Comparison of ENCODE assay signal across 7 cellular contexts in the genomic region with DNA sequence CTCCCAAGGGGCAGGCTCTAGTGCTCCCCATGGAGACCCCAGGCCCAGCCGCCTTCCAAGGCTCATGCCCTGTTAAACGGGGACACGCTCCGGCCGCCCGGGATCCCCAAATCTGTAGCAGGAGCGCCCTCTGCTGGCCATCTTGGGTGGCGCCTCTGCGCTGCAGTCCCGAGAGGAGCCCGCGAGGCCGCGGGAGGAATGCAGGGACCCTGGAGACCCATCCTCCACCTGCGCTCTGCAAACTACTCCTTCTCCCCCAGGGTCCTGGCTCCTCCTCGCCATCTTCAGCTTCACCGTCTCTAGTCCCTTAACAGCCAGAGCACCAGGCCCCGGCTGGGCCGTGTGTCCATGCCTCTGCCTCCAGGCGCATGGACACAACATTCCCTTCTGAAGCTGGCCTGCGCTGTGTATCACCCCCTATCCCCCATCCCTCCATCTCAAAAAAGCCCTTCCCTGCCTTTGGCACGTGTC. TPM values are rescaled to one million over a fixed set of nuclear protein-coding genes. Genes with fewer than 3 reads are reported as not detected.
DNase-seq lines count a peak whose midpoint lies in the region; ATAC-seq, FAIRE-seq and TF ChIP-seq lines count a peak whose summit lies in the region.

No MANE protein-coding gene starts in this region.

- no peak overlapping the region for H2BK5ac ChIP-seq in trophoblast cell (ENCODE audit: low read depth, low read length, poor library complexity)

- 0 to 3% (median 1%) methylated on average over 20 to 22 of the region's 22 CpGs for WGBS in heart left ventricle, 4 donors
- WGBS in trophoblast cell (ENCODE audit: extremely low coverage, insufficient coverage, insufficient read length): no CpG with 5 or more reads among the region's 22 CpGs
- WGBS in tibial nerve, 2 donors: 1 to 2% methylated on average over 21 to 22 of the region's 22 CpGs

- H3K4me2 ChIP-seq in trophoblast cell (ENCODE audit: low read length): peak overlapping the region; percentile 69

- H3K27ac ChIP-seq in heart left ventricle: peak overlapping the region in 2 of 12 donors; percentile 38 to 41
- H3K27ac ChIP-seq in trophoblast cell (ENCODE audit: low read depth, low read length): no peak overlapping the region
- peak overlapping the region; percentile 30 to 82 (median 64) for H3K27ac ChIP-seq in tibial nerve

- H4K8ac ChIP-seq in trophoblast cell (ENCODE audit: low read depth, low read length): peak overlapping the region; percentile 56

- no peak overlapping the region for H3K4ac ChIP-seq in trophoblast cell (ENCODE audit: low read depth, low read length)

- no peak overlapping the region for H2AK5ac ChIP-seq in trophoblast cell (ENCODE audit: low read length)

- DNase-seq in GM12892 (ENCODE audit: insufficient read length) (peak; percentile 90), MV-4-11 (lab: John Stamatoyannopoulos, UW) (peak; percentile 61), T follicular helper cell (ENCODE audit: low read depth) (peak; percentile 77), heart left ventricle (peak; percentile 83 to 95 (median 88)), trophoblast cell (peak; percentile 72 to 89), tibial nerve (ENCODE audit: low spot score in 2 of 2) (peak; percentile 93 to 96)
- peak; percentile 76 for DNase-seq in activated naive CD8-positive, alpha-beta T cell treated with anti-CD3 and anti-CD28 coated beads, Interleukin-2, amount 50 U/mL, for 16 hours (ENCODE audit: low read depth, low spot score)

- peaks cover 3% of the 10 kb centered on the region for H3K79me2 ChIP-seq in trophoblast cell (ENCODE audit: control insufficient read depth, insufficient read depth, low read length, poor library complexity)

- peak overlapping the region in 11 of 12 donors; percentile 2 to 57 (median 45) for H3K4me3 ChIP-seq in heart left ventricle
- no peak overlapping the region for H3K4me3 ChIP-seq in trophoblast cell (ENCODE audit: low read depth, low read length)
- peak overlapping the region; percentile 28 to 50 (median 39) for H3K4me3 ChIP-seq in tibial nerve

- H3K23ac ChIP-seq in trophoblast cell (ENCODE audit: low read length): no peak overlapping the region

- ATAC-seq in heart left ventricle: peak; percentile 70 to 92 (median 86)

- intact Hi-C loops in heart left ventricle (cut with DNase I): loop anchor here (1.0 to 10.0 kb wide), 17 partner anchors 14 to 846 kb away; a partner anchor contains a TSS

- peak overlapping the region; percentile 30 for H3K18ac ChIP-seq in trophoblast cell (ENCODE audit: low read length)

- H3K4me1 ChIP-seq in heart left ventricle (peaks cover 0 to 29% (median 8%) of the 10 kb centered on the region in 12 donors), trophoblast cell (ENCODE audit: control insufficient read depth in 1 of 2, insufficient read depth in 2 of 2, low read length in 2 of 2) (peaks cover 16% of the 10 kb centered on the region in 2 experiments), tibial nerve (peaks cover 0 to 50% (median 17%) of the 10 kb centered on the region in 4 donors)

- no peak overlapping the region for H3K9ac ChIP-seq in trophoblast cell (ENCODE audit: low read length)

- TF ChIP-seq POLR2A in GM12892 (IDR thresholded peaks at IDR 0.05; ENCODE audit: low read depth, low read length) (no peak), heart left ventricle (IDR thresholded peaks at IDR 0.05) (no peak), tibial nerve (IDR thresholded peaks at IDR 0.05) (no peak)

- H4K12ac ChIP-seq in trophoblast cell (ENCODE audit: low read depth, low read length): peak overlapping the region; percentile 36

- no peak overlapping the region for H3K14ac ChIP-seq in trophoblast cell (ENCODE audit: low read length)

- H3K9me3 ChIP-seq in heart left ventricle (no peaks in the 10 kb centered on the region), trophoblast cell (ENCODE audit: insufficient read depth, low read depth, low read length) (peaks cover 2% of the 10 kb centered on the region), tibial nerve (no peaks in the 10 kb centered on the region)

- peak overlapping the region; percentile 20 for H2BK120ac ChIP-seq in trophoblast cell (ENCODE audit: insufficient read depth, low read length, poor library complexity)

- H4K91ac ChIP-seq in trophoblast cell (ENCODE audit: low read depth, low read length): peak overlapping the region; percentile 58

- peak overlapping the region; percentile 65 for H2AFZ ChIP-seq in trophoblast cell (ENCODE audit: insufficient read depth, low read length, poor library complexity)

- peaks cover 17% of the 10 kb centered on the region for H3K79me1 ChIP-seq in trophoblast cell (ENCODE audit: low read length)

- peak; percentile 90 to 98 (median 96) for TF ChIP-seq CTCF in heart left ventricle (IDR thresholded peaks at IDR 0.05)
- peak; percentile 94 to 99 (median 97) for TF ChIP-seq CTCF in tibial nerve (IDR thresholded peaks at IDR 0.05)

- H3K36me3 ChIP-seq in heart left ventricle (no peaks in the 10 kb centered on the region), trophoblast cell (ENCODE audit: control insufficient read depth in 1 of 2, insufficient read depth in 2 of 2, low read length in 2 of 2) (no peaks in the 10 kb centered on the region), tibial nerve (no peaks in the 10 kb centered on the region)

- FAIRE-seq in GM12892 (lab: Jason Lieb, UNC): peak; percentile 58

- peak overlapping the region; percentile 55 for H2BK12ac ChIP-seq in trophoblast cell (ENCODE audit: low read length)

- TF ChIP-seq EP300 in tibial nerve (IDR thresholded peaks at IDR 0.05): no peak

- no peaks in the 10 kb centered on the region for H3K27me3 ChIP-seq in heart left ventricle
- no peaks in the 10 kb centered on the region for H3K27me3 ChIP-seq in trophoblast cell (ENCODE audit: insufficient read depth, low read length)
- H3K27me3 ChIP-seq in tibial nerve: no peaks in the 10 kb centered on the region

RNA-seq across cellular contexts. Expression of a gene that starts 23.6 kb away (rescaled TPM):
- 9.7 TPM for polyA plus RNA-seq in GM12892 (2012; ENCODE audit: missing spikeins)
- total RNA-seq in heart left ventricle (under 1 TPM in 1 of 9 donors, not detected in 8; 0.60 TPM), tibial nerve (1 to 10 TPM in 1 of 4 donors, not detected in 3; 1.5 TPM)
- not detected for polyA plus RNA-seq in heart left ventricle
- polyA plus RNA-seq in trophoblast cell (2013): 145 and 161 TPM in 2 replicates

RNA-seq across cellular contexts. Expression of a gene that starts 35.4 kb away (rescaled TPM):
- polyA plus RNA-seq in GM12892 (2012; ENCODE audit: missing spikeins): not detected
- not detected for total RNA-seq in heart left ventricle
- under 1 TPM in 1 of 2 donors, not detected in 1; 0.06 TPM for polyA plus RNA-seq in heart left ventricle
- polyA plus RNA-seq in trophoblast cell (2013): 7.9 and 8.4 TPM in 2 replicates
- total RNA-seq in tibial nerve: 10 to 100 TPM in 1 of 4 donors, 1 to 10 TPM in 2, not detected in 1; 2.4 to 12.6 (median 6.6) TPM

RNA-seq across cellular contexts. Expression of a gene that starts 40.7 kb away (rescaled TPM):
- polyA plus RNA-seq in GM12892 (2012; ENCODE audit: missing spikeins): 660 TPM
- total RNA-seq in heart left ventricle (1,000 to 10,000 TPM in 6 of 9 donors, 100 to 1,000 TPM in 3; 402 to 1,338 (median 1,177) TPM), tibial nerve (100 to 1,000 TPM; 172 to 458 (median 243) TPM)
- 1,000 to 10,000 TPM in 1 of 2 donors, 100 to 1,000 TPM in 1; 911 to 1,001 TPM for polyA plus RNA-seq in heart left ventricle
- polyA plus RNA-seq in trophoblast cell (2013): 905 and 911 TPM in 2 replicates
